13 cellular contexts compared by ENCODE assay signal in the genomic region with DNA sequence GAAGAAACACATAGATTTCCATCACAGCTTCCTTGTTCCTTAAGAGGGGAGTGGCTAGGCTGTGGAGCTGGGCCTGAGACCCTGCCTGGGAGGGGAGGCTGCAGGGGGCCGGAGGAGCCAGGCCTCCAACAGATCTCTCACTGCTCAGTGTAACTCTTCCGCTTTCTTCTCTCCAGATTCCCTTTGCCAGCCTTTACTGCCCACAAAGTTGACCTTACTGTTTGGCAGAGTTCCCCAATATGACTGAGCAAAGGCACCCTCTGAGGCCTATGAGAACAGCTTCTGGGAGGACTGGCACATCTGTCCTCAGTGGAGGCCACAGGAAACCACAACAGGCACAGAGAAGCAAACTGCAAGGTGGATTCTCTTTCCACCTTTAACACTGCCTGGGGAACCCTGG. TPM values are rescaled to one million over a fixed set of nuclear protein-coding genes. Genes with fewer than 3 reads are reported as not detected.
DNase-seq lines count a peak whose midpoint lies in the region; ATAC-seq and TF ChIP-seq lines count a peak whose summit lies in the region.
"Had no signal": no experiment of that assay in that cellular context is flagged by ENCODE, and none has a peak within 500 bp of the region (broad histone marks: within the 10 kb centered on the region; RNA-seq: fewer than 3 reads in every experiment).

No MANE protein-coding gene starts in this region.

- no peaks in the 10 kb centered on the region for H3K9me3 ChIP-seq in right atrium auricular region
- H3K9me3 ChIP-seq in upper lobe of right lung: no peaks in the 10 kb centered on the region
- no peaks in the 10 kb centered on the region for H3K9me3 ChIP-seq in SJCRH30 (replicated peaks)
- H3K9me3 ChIP-seq: tibial nerve had no signal

- intact Hi-C loops in upper lobe of right lung (cut with DNase I): no loop called here

- H3K27ac ChIP-seq in right atrium auricular region (no peak overlapping the region), upper lobe of right lung (no peak overlapping the region), SJCRH30 (no peak overlapping the region)
- H3K27ac ChIP-seq: neural progenitor cell had no signal

- DNase-seq in activated CD8-positive, alpha-beta memory T cell treated with anti-CD3 and anti-CD28 coated beads, Interleukin-2, amount 50 U/mL, for 48 hours: peak; percentile 17
- DNase-seq in activated CD8-positive, alpha-beta memory T cell treated with anti-CD3 and anti-CD28 coated beads for 24 hours: no peak
- DNase-seq in RPMI8226: peak; percentile 60
- peak; percentile 40 for DNase-seq in right atrium auricular region (ENCODE audit: low spot score)
- no peak for DNase-seq in upper lobe of right lung
- no peak for DNase-seq in SJCRH30
- DNase-seq in NCI-H524 (lab: John Stamatoyannopoulos, UW): no peak
- DNase-seq in NCI-H345 treated with DMSO at 0.1 percent for 48 hours (lab: John Stamatoyannopoulos, UW; ENCODE audit: unreplicated experiment): no peak
- DNase-seq: activated CD4-positive, alpha-beta T cell treated with anti-CD3 and anti-CD28 coated beads, Interleukin-2, amount 50 U/mL, for 4 hours; NCI-H446; T-helper 9 cell had no signal

- peak; percentile 29 for ATAC-seq in upper lobe of right lung

- H3K27me3 ChIP-seq in right atrium auricular region: no peaks in the 10 kb centered on the region
- no peaks in the 10 kb centered on the region for H3K27me3 ChIP-seq in upper lobe of right lung
- H3K27me3 ChIP-seq in SJCRH30: 0 out of 2 replicates have a peak, but pooled peaks cover 2% of the 10 kb centered on the region
- H3K27me3 ChIP-seq: tibial nerve had no signal

- TF ChIP-seq CTCF in right atrium auricular region (IDR thresholded peaks at IDR 0.05) (no peak), upper lobe of right lung (IDR thresholded peaks at IDR 0.05) (no peak)

- no peaks in the 10 kb centered on the region for H3K36me3 ChIP-seq in right atrium auricular region
- H3K36me3 ChIP-seq in upper lobe of right lung: no peaks in the 10 kb centered on the region
- H3K36me3 ChIP-seq in SJCRH30: no peaks in the 10 kb centered on the region
- H3K36me3 ChIP-seq: neural progenitor cell, tibial nerve had no signal

- no peak overlapping the region for H3K4me3 ChIP-seq in right atrium auricular region
- H3K4me3 ChIP-seq in upper lobe of right lung: no peak overlapping the region
- no peak overlapping the region for H3K4me3 ChIP-seq in SJCRH30
- H3K4me3 ChIP-seq: neural progenitor cell, tibial nerve had no signal

- H3K4me1 ChIP-seq in right atrium auricular region (peaks cover 0 to 23% of the 10 kb centered on the region in 2 donors), upper lobe of right lung (peaks cover 21% of the 10 kb centered on the region), SJCRH30 (peaks cover 7% of the 10 kb centered on the region; the same call in 1 of the 2 replicates)

RNA-seq across cellular contexts. Expression of a gene that starts 38.1 kb away (rescaled TPM):
- total RNA-seq in right atrium auricular region: 10 to 100 TPM; 15.1 to 36.4 TPM
- total RNA-seq in upper lobe of right lung: 234 TPM
- not detected in 2 replicates for total RNA-seq in SJCRH30 (2014; rRNA removed; shearing (Covaris generic))

Comparison
In these comparisons a context has a peak if more than half of its experiments do, and no peak if none do; other contexts are left out.
1. DNase-seq: peak in activated CD8-positive, alpha-beta memory T cell treated with anti-CD3 and anti-CD28 coated beads, Interleukin-2, amount 50 U/mL, for 48 hours (single experiment), RPMI8226 (single experiment) and right atrium auricular region (single experiment); none in activated CD8-positive, alpha-beta memory T cell treated with anti-CD3 and anti-CD28 coated beads for 24 hours (single experiment), upper lobe of right lung (single experiment), SJCRH30 (0 of 2), NCI-H524 (0 of 2) and NCI-H345 treated with DMSO at 0.1 percent for 48 hours (single experiment).
2. RNA of a gene that starts 38.1 kb away (total RNA-seq): 234 TPM in upper lobe of right lung (single experiment) and 15.1 to 36.4 TPM in right atrium auricular region; not detected in SJCRH30; every median in the first group is over 10 times any median in the second.